In genomic region chr2:97731274-97732050, GRCh38 we compare ENCODE assay signal across 13 cellular contexts. TPM values are rescaled to one million over a fixed set of nuclear protein-coding genes. Genes with fewer than 3 reads are reported as not detected.
A peak's percentile ranks its signal among the peaks of the same experiment; 100 is the strongest.
DNase-seq lines count a peak whose midpoint lies in the region; ATAC-seq and TF ChIP-seq lines count a peak whose summit lies in the region.
"Had no signal": no experiment of that assay in that cellular context is flagged by ENCODE, and none has a peak within 500 bp of the region (broad histone marks: within the 10 kb centered on the region; RNA-seq: fewer than 3 reads in every experiment).

No MANE protein-coding gene starts in this region.

- H3K27me3 Mint-ChIP-seq in activated T-cell treated with anti-CD3 and anti-CD28 coated beads, Interleukin-2, amount 50 U/mL, for 72 hours (ENCODE audit: low read depth), result no peaks in the 10 kb centered on the region
- no peaks in the 10 kb centered on the region for H3K27me3 Mint-ChIP-seq in activated T-helper 2 cell treated with anti-CD3 and anti-CD28 coated beads, Interferon-gamma antibody, Interleukin-2, Interleukin-4, amounts not matched to agents 10 μg/mL and 5 μg/mL and 100 μg/mL, durations not matched to agents 14 hours and 24 hours and 36 hours (ENCODE audit: low read depth)

- peaks cover 32 to 56% of the 10 kb centered on the region in 2 donors for H3K36me3 Mint-ChIP-seq in activated T-cell treated with anti-CD3 and anti-CD28 coated beads, Interleukin-2, amount 50 U/mL, for 72 hours (ENCODE audit: insufficient read depth in 2 of 2)
- H3K36me3 Mint-ChIP-seq in activated T-helper 2 cell treated with anti-CD3 and anti-CD28 coated beads, Interferon-gamma antibody, Interleukin-2, Interleukin-4, amounts not matched to agents 10 μg/mL and 5 μg/mL and 100 μg/mL, durations not matched to agents 14 hours and 24 hours and 36 hours (ENCODE audit: low read depth), result peaks cover 85% of the 10 kb centered on the region

- peak; percentile 72 for DNase-seq in cardiac septum (ENCODE audit: low spot score)
- no peak for DNase-seq in heart right ventricle
- no peak for DNase-seq in activated T-cell treated with anti-CD3 and anti-CD28 coated beads, Interleukin-2, amount 50 U/mL, for 72 hours
- no peak for DNase-seq in mesenchymal stem cell
- peak; percentile 23 for DNase-seq in upper lobe of right lung
- DNase-seq in GM19238 (ENCODE audit: insufficient read length, low spot score), result no peak
- no peak for DNase-seq in NCI-H82 treated with DMSO at 0.1 percent for 48 hours (lab: John Stamatoyannopoulos, UW; ENCODE audit: unreplicated experiment)
- no peak for DNase-seq in activated T-helper 2 cell treated with anti-CD3 and anti-CD28 coated beads, Interferon-gamma antibody, Interleukin-2, Interleukin-4, amounts not matched to agents 10 μg/mL and 5 μg/mL and 100 μg/mL, durations not matched to agents 14 hours and 24 hours and 36 hours (ENCODE audit: low spot score)
- DNase-seq: IMR-90; NCI-H1694 treated with DMSO at 0.1 percent for 48 hours; nucleus accumbens; stimulated activated CD4-positive, alpha-beta T cell treated with anti-CD3 and anti-CD28 coated beads, Interleukin-4, amount 100 ng/mL, for 24 hours; testis had no signal

- H3K36me3 ChIP-seq in heart right ventricle (peaks cover 0 to 4% (median 0%) of the 10 kb centered on the region in 9 donors), mesenchymal stem cell (ENCODE audit: control insufficient read depth in 1 of 2, insufficient read depth in 2 of 2, low read depth in 1 of 2, low read length in 2 of 2) (no peaks in the 10 kb centered on the region), upper lobe of right lung (no peaks in the 10 kb centered on the region)

- TF ChIP-seq CTCF in heart right ventricle (IDR thresholded peaks at IDR 0.05), result no peak
- TF ChIP-seq CTCF in upper lobe of right lung (IDR thresholded peaks at IDR 0.05), result no peak

- no peak overlapping the region for H2AFZ ChIP-seq in mesenchymal stem cell (ENCODE audit: low read depth, low read length)

- H2BK15ac ChIP-seq in mesenchymal stem cell (ENCODE audit: low read depth, poor library complexity, severe bottlenecking), result no peak overlapping the region

- H3K4me1 ChIP-seq in heart right ventricle (peaks cover under 1 to 27% (median 18%) of the 10 kb centered on the region in 9 donors), mesenchymal stem cell (ENCODE audit: control insufficient read depth, insufficient read depth, low read depth, low read length) (no peaks in the 10 kb centered on the region), upper lobe of right lung (no peaks in the 10 kb centered on the region)
- H3K4me1 ChIP-seq: testis had no signal

- peak overlapping the region; percentile 22 for H3K27ac Mint-ChIP-seq in activated T-cell treated with anti-CD3 and anti-CD28 coated beads, Interleukin-2, amount 50 U/mL, for 72 hours
- no peak overlapping the region for H3K27ac Mint-ChIP-seq in activated T-helper 2 cell treated with anti-CD3 and anti-CD28 coated beads, Interferon-gamma antibody, Interleukin-2, Interleukin-4, amounts not matched to agents 10 μg/mL and 5 μg/mL and 100 μg/mL, durations not matched to agents 14 hours and 24 hours and 36 hours

- H3K4me2 ChIP-seq in mesenchymal stem cell (ENCODE audit: low read length, poor library complexity, severe bottlenecking), result no peak overlapping the region

- no peak overlapping the region for H3K9ac ChIP-seq in mesenchymal stem cell (ENCODE audit: low read length)

- no peaks in the 10 kb centered on the region for H3K79me1 ChIP-seq in mesenchymal stem cell (replicated peaks; ENCODE audit: low read length, poor library complexity, severe bottlenecking)

- WGBS in heart right ventricle, 2 donors, result 84 to 88% methylated on average over 14 of the region's 14 CpGs
- WGBS in mesenchymal stem cell, result 88% methylated on average over 14 of the region's 14 CpGs

- H2BK120ac ChIP-seq in mesenchymal stem cell (ENCODE audit: low read depth, low read length), result no peak overlapping the region

- intact Hi-C loops in cardiac septum (cut with DNase I) (no loop called here), heart right ventricle (cut with DNase I) (loop anchor here in 1 of 10 donors (10.0 kb wide), 1 partner anchor 653 kb away; no protein-coding TSS in a partner anchor), upper lobe of right lung (cut with DNase I) (no loop called here)
- intact Hi-C loops in activated T-helper 2 cell treated with anti-CD3 and anti-CD28 coated beads, Interferon-gamma antibody, Interleukin-2, Interleukin-4, amounts not matched to agents 10 μg/mL and 5 μg/mL and 100 μg/mL, durations not matched to agents 14 hours and 24 hours and 36 hours (cut with micrococcal nuclease), result no loop called here

- H4K8ac ChIP-seq in mesenchymal stem cell (ENCODE audit: low read length), result no peak overlapping the region

- H3K9me3 ChIP-seq in heart right ventricle (peaks cover 0 to 21% (median 8%) of the 10 kb centered on the region in 11 donors), mesenchymal stem cell (ENCODE audit: control insufficient read depth, low read length) (peaks cover 11% of the 10 kb centered on the region), upper lobe of right lung (no peaks in the 10 kb centered on the region)
- H3K9me3 ChIP-seq: testis had no signal

- H3K9me3 Mint-ChIP-seq in activated T-cell treated with anti-CD3 and anti-CD28 coated beads, Interleukin-2, amount 50 U/mL, for 72 hours, result peaks cover 0 to 1% of the 10 kb centered on the region in 2 donors
- H3K9me3 Mint-ChIP-seq in activated T-helper 2 cell treated with anti-CD3 and anti-CD28 coated beads, Interferon-gamma antibody, Interleukin-2, Interleukin-4, amounts not matched to agents 10 μg/mL and 5 μg/mL and 100 μg/mL, durations not matched to agents 14 hours and 24 hours and 36 hours, result peaks cover 20% of the 10 kb centered on the region

- no peak overlapping the region for H3K18ac ChIP-seq in mesenchymal stem cell (ENCODE audit: low read depth in 1 of 2, low read length in 2 of 2)

- no peaks in the 10 kb centered on the region for H3K27me3 ChIP-seq in heart right ventricle
- H3K27me3 ChIP-seq in mesenchymal stem cell (ENCODE audit: control insufficient read depth in 1 of 2, insufficient read depth in 1 of 2, low read length in 2 of 2), result peaks cover 0 to 8% of the 10 kb centered on the region in 2 experiments
- H3K27me3 ChIP-seq in upper lobe of right lung, result no peaks in the 10 kb centered on the region
- H3K27me3 ChIP-seq: testis had no signal

- H3K4me3 Mint-ChIP-seq in activated T-cell treated with anti-CD3 and anti-CD28 coated beads, Interleukin-2, amount 50 U/mL, for 72 hours, result no peak overlapping the region
- no peak overlapping the region for H3K4me3 Mint-ChIP-seq in activated T-helper 2 cell treated with anti-CD3 and anti-CD28 coated beads, Interferon-gamma antibody, Interleukin-2, Interleukin-4, amounts not matched to agents 10 μg/mL and 5 μg/mL and 100 μg/mL, durations not matched to agents 14 hours and 24 hours and 36 hours (ENCODE audit: low read depth)

- peaks cover 30% of the 10 kb centered on the region for H3K4me1 Mint-ChIP-seq in activated T-cell treated with anti-CD3 and anti-CD28 coated beads, Interleukin-2, amount 50 U/mL, for 72 hours (ENCODE audit: low read depth)
- peaks cover 14% of the 10 kb centered on the region for H3K4me1 Mint-ChIP-seq in activated T-helper 2 cell treated with anti-CD3 and anti-CD28 coated beads, Interferon-gamma antibody, Interleukin-2, Interleukin-4, amounts not matched to agents 10 μg/mL and 5 μg/mL and 100 μg/mL, durations not matched to agents 14 hours and 24 hours and 36 hours (ENCODE audit: low read depth)

- no peak overlapping the region for H3K4ac ChIP-seq in mesenchymal stem cell (ENCODE audit: low read depth in 1 of 2, low read length in 2 of 2)

- H4K91ac ChIP-seq in mesenchymal stem cell (ENCODE audit: low read length), result peak overlapping the region; percentile 57

- H2BK5ac ChIP-seq in mesenchymal stem cell (ENCODE audit: low read depth, low read length, poor library complexity, severe bottlenecking), result no peak overlapping the region

- H3K4me3 ChIP-seq in heart right ventricle, result no peak overlapping the region
- no peak overlapping the region for H3K4me3 ChIP-seq in mesenchymal stem cell (ENCODE audit: insufficient read depth in 1 of 2, low read depth in 1 of 2, low read length in 2 of 2)
- no peak overlapping the region for H3K4me3 ChIP-seq in upper lobe of right lung
- H3K4me3 ChIP-seq: testis had no signal

- H2AK5ac ChIP-seq in mesenchymal stem cell (ENCODE audit: low read length, severe bottlenecking), result no peak overlapping the region

- peak overlapping the region in 1 of 2 experiments; percentile 84 for H3K14ac ChIP-seq in mesenchymal stem cell (ENCODE audit: low read length in 2 of 2)

- no peak for ATAC-seq in heart right ventricle
- no peak for ATAC-seq in activated T-cell treated with anti-CD3 and anti-CD28 coated beads, Interleukin-2, amount 50 U/mL, for 72 hours (replicated peaks in 1 of 2)
- ATAC-seq in upper lobe of right lung, result no peak

- H3K23ac ChIP-seq in mesenchymal stem cell (ENCODE audit: low read length in 2 of 2), result no peak overlapping the region

- H3K27ac ChIP-seq in heart right ventricle, result no peak overlapping the region
- H3K27ac ChIP-seq in mesenchymal stem cell (ENCODE audit: low read length, poor library complexity, severe bottlenecking), result no peak overlapping the region
- no peak overlapping the region for H3K27ac ChIP-seq in upper lobe of right lung
- H3K27ac ChIP-seq: testis had no signal

- H2BK12ac ChIP-seq in mesenchymal stem cell (ENCODE audit: low read length in 2 of 2), result no peak overlapping the region

RNA-seq across cellular contexts. Expression of gene ZAP70, which starts 18.1 kb away (rescaled TPM):
- total RNA-seq in cardiac septum (1.2 TPM), heart right ventricle (1 to 10 TPM in 3 of 10 donors, under 1 TPM in 7; 0.42 to 8.7 (median 0.67) TPM), upper lobe of right lung (10.2 TPM)
- 1 to 10 TPM in 1 of 2 donors, under 1 TPM in 1; 0.61 to 1.3 TPM for polyA plus RNA-seq in heart right ventricle
- 100 to 1,000 TPM; 164 to 190 TPM for total RNA-seq in activated T-cell treated with anti-CD3 and anti-CD28 coated beads, Interleukin-2, amount 50 U/mL, for 72 hours
- 0.48 TPM for polyA plus RNA-seq in mesenchymal stem cell (2013, experiment 1 of 2)
- 0.74 TPM for polyA plus RNA-seq in mesenchymal stem cell (2013, experiment 2 of 2)
- total RNA-seq in activated T-helper 2 cell treated with anti-CD3 and anti-CD28 coated beads, Interferon-gamma antibody, Interleukin-2, Interleukin-4, amounts not matched to agents 10 μg/mL and 5 μg/mL and 100 μg/mL, durations not matched to agents 14 hours and 24 hours and 36 hours, result 231 and 234 TPM in 2 replicates

Comparison
In these comparisons a context has a peak if more than half of its experiments do, and no peak if none do; other contexts are left out.
1. DNase-seq: peak in cardiac septum (single experiment) and upper lobe of right lung (single experiment); none in heart right ventricle (0 of 2), activated T-cell treated with anti-CD3 and anti-CD28 coated beads, Interleukin-2, amount 50 U/mL, for 72 hours (0 of 2), mesenchymal stem cell (single experiment), GM19238 (single experiment), NCI-H82 treated with DMSO at 0.1 percent for 48 hours (single experiment) and activated T-helper 2 cell treated with anti-CD3 and anti-CD28 coated beads, Interferon-gamma antibody, Interleukin-2, Interleukin-4, amounts not matched to agents 10 μg/mL and 5 μg/mL and 100 μg/mL, durations not matched to agents 14 hours and 24 hours and 36 hours (single experiment).
2. RNA of gene ZAP70, which starts 18.1 kb away (total RNA-seq): 231 to 234 TPM in activated T-helper 2 cell treated with anti-CD3 and anti-CD28 coated beads, Interferon-gamma antibody, Interleukin-2, Interleukin-4, amounts not matched to agents 10 μg/mL and 5 μg/mL and 100 μg/mL, durations not matched to agents 14 hours and 24 hours and 36 hours and 164 to 190 TPM in activated T-cell treated with anti-CD3 and anti-CD28 coated beads, Interleukin-2, amount 50 U/mL, for 72 hours; 10.2 TPM in upper lobe of right lung (single experiment), 1.2 TPM in cardiac septum (single experiment) and 0.42 to 8.7 TPM in heart right ventricle; every median in the first group is over 10 times any median in the second.